15 cellular contexts compared by ENCODE assay signal in the genomic region with DNA sequence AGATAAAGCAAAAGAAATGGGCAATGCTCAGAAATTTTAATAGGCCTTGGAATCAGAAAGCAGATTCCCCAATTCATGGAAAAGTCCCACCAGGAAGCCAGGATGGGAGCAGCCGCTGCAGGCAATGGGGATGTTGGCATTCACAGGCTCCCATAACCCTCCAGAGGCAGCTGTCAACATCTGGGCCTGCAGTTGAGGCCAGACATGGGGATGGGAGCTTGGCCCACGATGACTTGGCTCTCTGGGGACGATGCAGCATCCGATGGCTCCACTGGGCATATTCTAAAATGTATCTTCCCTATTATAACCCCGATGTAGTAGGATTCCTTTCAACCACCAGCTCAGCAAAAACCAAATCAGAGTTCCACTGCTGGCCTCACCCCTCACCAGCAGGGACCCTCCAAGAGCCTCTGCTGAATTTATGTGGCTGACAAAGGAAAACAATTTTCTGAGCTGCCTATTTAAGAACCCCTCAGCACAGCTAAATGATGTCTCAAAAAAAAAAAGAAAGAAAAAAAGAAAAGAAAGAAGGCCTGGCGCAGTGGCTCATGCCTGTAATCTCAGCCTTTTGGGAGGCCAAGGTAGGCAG. TPM values are rescaled to one million over a fixed set of nuclear protein-coding genes. Genes with fewer than 3 reads are reported as not detected.
DNase-seq lines count a peak whose midpoint lies in the region; ATAC-seq, FAIRE-seq and TF ChIP-seq lines count a peak whose summit lies in the region.
"Had no signal": no experiment of that assay in that cellular context is flagged by ENCODE, and none has a peak within 500 bp of the region (broad histone marks: within the 10 kb centered on the region; RNA-seq: fewer than 3 reads in every experiment).

No MANE protein-coding gene starts in this region.

- H3K4me3 ChIP-seq in GM12878 (no peak overlapping the region), right atrium auricular region (no peak overlapping the region), transverse colon (no peak overlapping the region)
- H3K4me3 ChIP-seq: Peyer's patch had no signal

- H2BK20ac ChIP-seq in H9 (ENCODE audit: low read depth, low read length, poor library complexity, severe bottlenecking): no peak overlapping the region

- DNase-seq in H9 (no peak), GM12878 (ENCODE audit: low read depth, low spot score) (no peak), right atrium auricular region (ENCODE audit: low spot score) (no peak), transverse colon (no peak), T-helper 2 cell (no peak), left colon (no peak)
- DNase-seq: activated CD8-positive, alpha-beta memory T cell treated with anti-CD3 and anti-CD28 coated beads, Interleukin-2, amount 50 U/mL, for 4 hours; NCI-H345; Peyer's patch; stimulated activated CD4-positive, alpha-beta T cell treated with anti-CD3 and anti-CD28 coated beads, Interleukin-15, amount 100 ng/mL, for 24 hours had no signal

- no peaks in the 10 kb centered on the region for H3K27me3 Mint-ChIP-seq in H9 (ENCODE audit: low read depth)

- peaks cover 0 to 2% of the 10 kb centered on the region in 2 experiments; a peak in 1 of 5 replicates for H3K9me3 Mint-ChIP-seq in H9

- WGBS in H9 (ENCODE audit: extremely low coverage, insufficient read length, low lambda C conversion rate): no CpG with 5 or more reads among the region's 6 CpGs
- WGBS in GM12878 (ENCODE audit: insufficient coverage, insufficient replicate concordance, low lambda C conversion rate, missing lambda C conversion rate): 74% methylated on average over 6 of the region's 6 CpGs
- 73 to 74% methylated on average over 2 to 6 of the region's 6 CpGs for WGBS in transverse colon (ENCODE audit: low coverage in 1 of 2), 2 donors

- H3K27ac Mint-ChIP-seq in H9: peak overlapping the region; percentile 8 to 69 (median 58); a peak in 4 of 7 replicates

- no peak overlapping the region for H2BK12ac ChIP-seq in H9 (ENCODE audit: insufficient read length, low read depth, low read length)

- H3K9ac ChIP-seq in H9 (ENCODE audit: extremely low read depth, insufficient read length, low read length) (no peak overlapping the region), GM12878 (ENCODE audit: control insufficient read depth, insufficient read depth, low read length) (no peak overlapping the region)

- ATAC-seq in GM12878: no peak
- no peak for ATAC-seq in left colon
- no peak for ATAC-seq in HG03280 (IDR thresholded peaks at IDR 0.05; ENCODE audit: unreplicated experiment)

- H3K18ac ChIP-seq in H9 (ENCODE audit: insufficient read length, low read depth, low read length): no peak overlapping the region

- H3K56ac ChIP-seq in H9 (ENCODE audit: insufficient read length, low read depth, low read length): no peak overlapping the region

- TF ChIP-seq CTCF in H9 (conservative IDR thresholded peaks at IDR 0.05): peak; percentile 49
- peak in 2 of 3 experiments; percentile 3 to 16; a peak in 1 of 6 replicates for TF ChIP-seq CTCF in GM12878 (IDR thresholded peaks at IDR 0.05 in 2 of 3, conservative IDR thresholded peaks at IDR 0.05 in 1 of 3; ENCODE audit: control insufficient read depth in 2 of 3, extremely low read depth in 1 of 3, insufficient read depth in 1 of 3, low read depth in 3 of 3, low read length in 3 of 3)
- no peak for TF ChIP-seq CTCF in right atrium auricular region (IDR thresholded peaks at IDR 0.05)
- no peak for TF ChIP-seq CTCF in transverse colon (IDR thresholded peaks at IDR 0.05)

- no peak for TF ChIP-seq RAD21 in GM12878 (IDR thresholded peaks at IDR 0.05; ENCODE audit: insufficient read depth, low read depth, low read length)

- no peak overlapping the region for H4K91ac ChIP-seq in H9 (ENCODE audit: insufficient read length, low read depth, low read length)

- H3K4me1 Mint-ChIP-seq in H9: peaks cover 76 to 78% of the 10 kb centered on the region in 2 experiments

- TF ChIP-seq EP300 in GM12878 (IDR thresholded peaks at IDR 0.05; ENCODE audit: borderline replicate concordance in 1 of 2, control insufficient read depth in 1 of 2, low read depth in 2 of 2, low read length in 2 of 2) (no peak), transverse colon (IDR thresholded peaks at IDR 0.05; ENCODE audit: low read depth) (no peak)

- H3K4ac ChIP-seq in H9 (ENCODE audit: low read depth, low read length): no peak overlapping the region

- no peak overlapping the region for H2BK120ac ChIP-seq in H9 (ENCODE audit: low read depth, low read length, poor library complexity, severe bottlenecking)

- H3K36me3 Mint-ChIP-seq in H9 (ENCODE audit: insufficient read depth in 1 of 3, low read depth in 3 of 3): peaks cover 10 to 87% (median 83%) of the 10 kb centered on the region in 3 experiments

- intact Hi-C loops in GM12878 (cut with micrococcal nuclease; ENCODE audit: unreplicated experiment) (loop anchor here (5.0 kb wide), 1 partner anchor 230 kb away; no protein-coding TSS in a partner anchor), transverse colon (cut with DNase I; ENCODE audit: low total_unique reads) (no loop called here), left colon (cut with DNase I, micrococcal nuclease) (no loop called here)

- peaks cover 8% of the 10 kb centered on the region for H4K20me1 ChIP-seq in H9 (ENCODE audit: control insufficient read depth, insufficient read depth, insufficient read length)
- H4K20me1 ChIP-seq in GM12878 (ENCODE audit: control insufficient read depth, insufficient read depth): no peaks in the 10 kb centered on the region

- H3K23ac ChIP-seq in H9 (ENCODE audit: insufficient read length, low read depth, low read length): no peak overlapping the region

- H3K23me2 ChIP-seq in H9 (ENCODE audit: insufficient read length, low read depth, low read length, poor library complexity, severe bottlenecking): peaks cover 11% of the 10 kb centered on the region

- H4K8ac ChIP-seq in H9 (replicated peaks; ENCODE audit: insufficient read length, low read depth, low read length): no peak overlapping the region

- TF ChIP-seq POLR2A in GM12878 (IDR thresholded peaks at IDR 0.05; ENCODE audit: low read depth, low read length) (no peak), transverse colon (IDR thresholded peaks at IDR 0.05) (no peak)

- in situ Hi-C loops in GM12878 (cut with MboI) (no loop called here), transverse colon (cut with MboI; ENCODE audit: low pct_ligation_motif_present in 1 of 4, low pct_unique_long_range_greater_than_20kb in 1 of 4, low sequenced_read_pairs in 3 of 4) (no loop called here)

- no TSS peak for BruUV-seq in GM12878 (replicated peaks; lab: Mats Ljungman, UMichigan)

- H3K27ac ChIP-seq in H9 (ENCODE audit: insufficient read length, low read depth, low read length): no peak overlapping the region
- H3K27ac ChIP-seq in GM12878 (ENCODE audit: control insufficient read depth, insufficient read depth): no peak overlapping the region
- peak overlapping the region; percentile 38 to 52 for H3K27ac ChIP-seq in right atrium auricular region
- peak overlapping the region in 3 of 4 donors; percentile 28 to 90 (median 90) for H3K27ac ChIP-seq in transverse colon
- H3K27ac ChIP-seq: epithelial cell of prostate, neutrophil, Peyer's patch had no signal

- H3K14ac ChIP-seq in H9 (ENCODE audit: insufficient read depth, low read length): no peak overlapping the region

- no peak overlapping the region for H2AFZ ChIP-seq in H9 (ENCODE audit: low read length)
- no peak overlapping the region for H2AFZ ChIP-seq in GM12878 (ENCODE audit: control insufficient read depth, low read depth, low read length)

- H3K36me3 ChIP-seq in GM12878 (ENCODE audit: control insufficient read depth in 2 of 2, insufficient read depth in 2 of 2, low read length in 1 of 2) (no peaks in the 10 kb centered on the region), right atrium auricular region (peaks cover 10% of the 10 kb centered on the region), transverse colon (no peaks in the 10 kb centered on the region)
- H3K36me3 ChIP-seq: neutrophil had no signal

- SMC1A ChIA-PET in GM12878 (lab: Charles Lee; ENCODE audit: uncharacterized antibody, unreplicated experiment): interaction anchor here (0.6 to 0.9 kb wide), 2 partner anchors 40 to 228 kb away, joined by 3 read pairs; no protein-coding TSS in a partner anchor

- POLR2A ChIA-PET in GM12878 (lab: Charles Lee): interaction anchor here (0.6 to 1.2 kb wide), 3 partner anchors 27 to 91 kb away, joined by 3 to 4 read pairs (median 4); no protein-coding TSS in a partner anchor

- no peak overlapping the region for H3T11ph ChIP-seq in H9 (ENCODE audit: low read length)

- H3K27me3 ChIP-seq in H9 (ENCODE audit: insufficient read depth, low read length) (no peaks in the 10 kb centered on the region), GM12878 (replicated peaks in 1 of 2; ENCODE audit: control insufficient read depth in 2 of 2, insufficient read depth in 2 of 2, low read length in 1 of 2) (no peaks in the 10 kb centered on the region), right atrium auricular region (no peaks in the 10 kb centered on the region), transverse colon (no peaks in the 10 kb centered on the region)
- H3K27me3 ChIP-seq: Peyer's patch had no signal

- H3K79me1 ChIP-seq in H9 (ENCODE audit: insufficient read depth, low read depth, low read length, poor library complexity, severe bottlenecking): no peaks in the 10 kb centered on the region

- H3K4me2 ChIP-seq in H9 (ENCODE audit: insufficient read depth, insufficient read length, low read length) (no peak overlapping the region), GM12878 (ENCODE audit: control insufficient read depth, insufficient read depth) (no peak overlapping the region)

- no peak overlapping the region for H4K5ac ChIP-seq in H9 (ENCODE audit: insufficient read length, low read depth, low read length)

- FAIRE-seq in GM12878 (lab: Jason Lieb, UNC): no peak
- FAIRE-seq: keratinocyte, TTC549 had no signal

- no peak overlapping the region for H2AK5ac ChIP-seq in H9 (ENCODE audit: insufficient read length, low read length)

- H3K4me1 ChIP-seq in H9 (ENCODE audit: insufficient read depth, low read length): peaks cover 16% of the 10 kb centered on the region
- peaks cover 19% of the 10 kb centered on the region for H3K4me1 ChIP-seq in GM12878 (ENCODE audit: control insufficient read depth, insufficient read depth, low read length)
- peaks cover 0 to 100% of the 10 kb centered on the region in 2 donors for H3K4me1 ChIP-seq in right atrium auricular region
- H3K4me1 ChIP-seq in transverse colon: peaks cover 15 to 54% (median 43%) of the 10 kb centered on the region in 4 donors

- H3K79me2 ChIP-seq in H9 (ENCODE audit: insufficient read depth, low read length) (peaks cover 96% of the 10 kb centered on the region), GM12878 (ENCODE audit: control insufficient read depth, insufficient read depth, low read length) (peaks cover 7% of the 10 kb centered on the region)

- no peak overlapping the region for H2BK5ac ChIP-seq in H9 (ENCODE audit: insufficient read length, low read length)

- CTCF ChIA-PET in GM12878 (lab: Yijun Ruan, JAX): interaction anchor here (0.6 to 1.5 kb wide), 3 partner anchors 12 to 231 kb away, joined by 3 to 4 read pairs (median 4); no protein-coding TSS in a partner anchor

- H2BK15ac ChIP-seq in H9 (ENCODE audit: low read depth, low read length): no peak overlapping the region

- H3K9me3 ChIP-seq in H9 (ENCODE audit: control insufficient read depth, low read depth, low read length) (no peaks in the 10 kb centered on the region), GM12878 (replicated peaks; ENCODE audit: control insufficient read depth, insufficient read depth, low read length) (no peaks in the 10 kb centered on the region), right atrium auricular region (no peaks in the 10 kb centered on the region), transverse colon (no peaks in the 10 kb centered on the region)
- H3K9me3 ChIP-seq: neutrophil, Peyer's patch had no signal

- H3K4me3 Mint-ChIP-seq in H9: peak overlapping the region in 1 of 2 experiments; percentile 99; a peak in 4 of 5 replicates

- RAD21 ChIA-PET in GM12878 (lab: Charles Lee; ENCODE audit: unreplicated experiment): no interaction called here

RNA-seq across cellular contexts. Expression of a gene that starts 7.1 kb away (rescaled TPM):
- total RNA-seq in H9 (2021): 92.4 and 95.9 TPM in 2 replicates
- total RNA-seq in GM12878 (2013; cell fraction: nucleolus; rRNA removed): 3.0 and 5.1 TPM in 2 replicates
- total RNA-seq in GM12878 (2014; rRNA removed): 0.11 and 0.27 TPM in 2 replicates
- total RNA-seq in GM12878 (2014; rRNA removed; fragmentation: Illumina TruSeq; extraction: Trizol): 0.05 and 0.18 TPM in 2 replicates
- total RNA-seq in GM12878 (2021): 0.35 and 0.41 TPM in 2 replicates
- polyA plus RNA-seq in GM12878 (2011; ENCODE audit: low read depth): 0.10 TPM
- polyA plus RNA-seq in GM12878 (2011; rRNA removed): 0.71 and 1.4 TPM in 2 replicates
- polyA plus RNA-seq in GM12878 (2011; cell fraction: cytosol; rRNA removed): 1.4 and 2.1 TPM in 2 replicates
- polyA plus RNA-seq in GM12878 (2011; cell fraction: nucleus; rRNA removed): 6.4 and 8.1 TPM in 2 replicates
- polyA plus RNA-seq in GM12878 (2012): 0.08 and 0.31 TPM in 2 replicates
- 0.10 TPM in 1 of 2 replicates, not detected in the other for polyA plus RNA-seq in GM12878 (2014; fragmentation: Illumina TruSeq; extraction: Trizol)
- polyA plus RNA-seq in GM12878 (2014; fragmentation: Nextera tagmentation; extraction: Ambion mirVana): under 1 TPM in 1 of 2 experiments, not detected in 1; 0.04 TPM
- 0.11 and 0.44 TPM in 2 replicates for polyA plus RNA-seq in GM12878 (2014; rRNA removed)
- polyA plus RNA-seq in GM12878 (2016; fragmentation: Nextera tagmentation; extraction: Ambion mirVana): under 1 TPM; 0.04 to 0.27 TPM
- polyA minus RNA-seq in GM12878 (2011; rRNA and poly(A)+ RNA removed): 3.7 and 7.2 TPM in 2 replicates
- polyA minus RNA-seq in GM12878 (2011; cell fraction: cytosol; rRNA and poly(A)+ RNA removed): 1.7 and 2.0 TPM in 2 replicates
- polyA minus RNA-seq in GM12878 (2011; cell fraction: nucleus; rRNA and poly(A)+ RNA removed): 11.0 and 18.7 TPM in 2 replicates
- 10 to 100 TPM; 19.9 to 33.7 TPM for total RNA-seq in right atrium auricular region
- 10 to 100 TPM in 3 of 4 donors, 1 to 10 TPM in 1; 8.2 to 19.3 (median 15.7) TPM for total RNA-seq in transverse colon
- 1 to 10 TPM; 9.5 to 9.7 TPM for total RNA-seq in left colon

Comparison
In these comparisons a context has a peak if more than half of its experiments do, and no peak if none do; other contexts are left out.
1. H3K27ac ChIP-seq: peak in right atrium auricular region (2 of 2) and transverse colon (3 of 4); none in H9 (single experiment) and GM12878 (single experiment).
2. CTCF ChIP-seq: peak in H9 (single experiment) and GM12878 (2 of 3); none in right atrium auricular region (0 of 2) and transverse colon (0 of 5).